Comparison of ENCODE assay signal across 16 cellular contexts in the genomic region with DNA sequence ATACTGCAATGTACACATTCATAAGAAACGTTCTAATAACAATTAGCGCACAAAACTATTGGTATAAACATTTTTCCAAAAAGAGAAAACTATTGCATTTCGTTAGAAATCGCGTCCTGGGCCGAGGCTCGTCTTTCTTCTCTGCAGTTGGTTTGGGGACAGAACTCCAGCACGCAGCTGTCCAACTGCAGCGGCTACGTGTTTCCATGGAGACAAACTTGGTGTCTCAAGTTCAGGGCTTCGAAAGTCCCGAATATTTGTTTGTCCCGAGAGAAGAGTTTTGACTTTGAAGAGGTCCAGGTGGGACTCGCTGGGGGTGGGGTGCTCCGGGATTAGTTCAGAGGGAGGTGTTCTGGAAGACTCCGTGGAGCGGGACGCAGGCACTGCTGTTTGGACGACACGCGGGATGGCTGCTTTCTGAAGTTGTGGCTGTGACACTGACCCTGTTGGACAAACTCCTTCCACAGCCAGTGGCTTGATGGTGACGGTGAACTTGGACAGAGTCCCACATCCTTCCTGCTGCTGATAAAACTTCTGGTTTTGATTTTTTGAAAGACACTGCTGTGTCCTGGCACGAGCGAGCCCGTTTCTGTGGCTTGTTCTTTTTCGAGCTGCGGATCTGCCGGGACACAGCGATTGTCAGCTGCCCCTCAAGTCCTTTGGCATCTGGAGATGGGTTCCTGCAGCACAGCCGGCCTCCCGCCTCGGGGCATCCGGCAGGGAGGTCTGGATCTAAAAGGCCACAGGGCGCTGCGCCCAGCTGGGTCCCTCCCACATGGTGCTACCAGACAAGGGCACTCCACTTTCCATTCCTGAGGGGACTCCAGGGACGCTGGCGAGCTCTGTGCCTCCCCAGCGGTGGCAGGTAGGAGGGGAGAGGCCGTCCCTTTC. TPM values are rescaled to one million over a fixed set of nuclear protein-coding genes. Genes with fewer than 3 reads are reported as not detected.
DNase-seq lines count a peak whose midpoint lies in the region; ATAC-seq, FAIRE-seq and TF ChIP-seq lines count a peak whose summit lies in the region.
"Had no signal": no experiment of that assay in that cellular context is flagged by ENCODE, and none has a peak within 500 bp of the region (broad histone marks: within the 10 kb centered on the region; RNA-seq: fewer than 3 reads in every experiment).

No MANE protein-coding gene starts in this region.

- no peak for TF ChIP-seq EP300 in H1 (IDR thresholded peaks at IDR 0.05; ENCODE audit: borderline replicate concordance in 1 of 2, low read depth in 2 of 2, low read length in 2 of 2)
- no peak for TF ChIP-seq EP300 in HepG2 (IDR thresholded peaks at IDR 0.05; ENCODE audit: low read depth in 2 of 2, low read length in 2 of 2)
- no peak for TF ChIP-seq EP300 in HepG2 (CRISPR knock-in tag; IDR thresholded peaks at IDR 0.05; ENCODE audit: borderline replicate concordance)
- TF ChIP-seq EP300 in stomach (IDR thresholded peaks at IDR 0.05): no peak

- no peaks in the 10 kb centered on the region for H3K27me3 Mint-ChIP-seq in activated T-cell treated with anti-CD3 and anti-CD28 coated beads, Interleukin-2, amount 50 U/mL, for 24 hours
- H3K27me3 Mint-ChIP-seq: activated CD4-positive, alpha-beta memory T cell treated with anti-CD3 and anti-CD28 coated beads, Interleukin-2, amount 10 ng/mL, durations not matched to agents 7 days and 5 days; T-helper 17 cell had no signal

- H2BK15ac ChIP-seq in H1 (ENCODE audit: low read length): no peak overlapping the region; the same call in 1 of the 2 replicates

- H3K9ac ChIP-seq in H1 (replicated peaks in 1 of 4; ENCODE audit: extremely low read depth in 1 of 4, low read depth in 3 of 4, low read length in 3 of 4) (no peak overlapping the region; a peak in 1 of 7 replicates), HepG2 (ENCODE audit: insufficient read depth, low read depth, low read length) (no peak overlapping the region)

- WGBS in H1 (ENCODE audit: extremely low coverage in 1 of 2, insufficient coverage in 1 of 2, insufficient read length in 1 of 2, insufficient replicate concordance in 2 of 2, low coverage in 1 of 2, low lambda C conversion rate in 2 of 2, missing lambda C conversion rate in 1 of 2), 2 experiments: 90% methylated on average over 31 of the region's 39 CpGs; no CpG with 5 or more reads in 1 of the 2 experiments
- 21% methylated on average over 28 of the region's 39 CpGs for WGBS in HepG2 (ENCODE audit: low lambda C conversion rate)
- 37 to 49% (median 42%) methylated on average over 38 to 39 of the region's 39 CpGs for WGBS in stomach, 5 donors

- H3K36me3 Mint-ChIP-seq in activated T-cell treated with anti-CD3 and anti-CD28 coated beads, Interleukin-2, amount 50 U/mL, for 24 hours (ENCODE audit: low read depth): peaks cover 12% of the 10 kb centered on the region
- H3K36me3 Mint-ChIP-seq: immature natural killer cell had no signal

- POLR2A ChIA-PET in H1 (lab: Charles Lee; ENCODE audit: partially characterized antibody) (interaction anchor here (0.9 to 1.6 kb wide), 3 partner anchors 17 to 27 kb away, joined by 3 to 7 read pairs (median 5); no protein-coding TSS in a partner anchor), HepG2 (lab: Yijun Ruan, JAX) (interaction anchor here (1.1 to 1.4 kb wide), 3 partner anchors 14 to 28 kb away, joined by 4 to 8 read pairs (median 4); no protein-coding TSS in a partner anchor)

- no peak overlapping the region for H2BK20ac ChIP-seq in H1 (ENCODE audit: low read length)

- ATAC-seq in HepG2 (peak; percentile 53), GM21619 (IDR thresholded peaks at IDR 0.05; ENCODE audit: unreplicated experiment) (no peak)
- ATAC-seq: GM23338; naive thymus-derived CD8-positive, alpha-beta T cell; T-helper 17 cell had no signal

- DNase-seq in SJCRH30: peak; percentile 81 to 82
- no peak for DNase-seq in H1 (ENCODE audit: low read depth in 1 of 2, low spot score in 2 of 2)
- no peak for DNase-seq in HepG2 (ENCODE audit: low spot score)
- DNase-seq in stomach: peak; percentile 46
- DNase-seq in DMS114 treated with DMSO at 0.1 percent for 48 hours (lab: John Stamatoyannopoulos, UW; ENCODE audit: unreplicated experiment): no peak
- no peak for DNase-seq in activated T-cell treated with anti-CD3 and anti-CD28 coated beads, Interleukin-2, amount 50 U/mL, for 24 hours
- DNase-seq in medulla oblongata (ENCODE audit: extremely low spot score): no peak
- DNase-seq: activated CD4-positive, alpha-beta memory T cell treated with anti-CD3 and anti-CD28 coated beads, Interleukin-2, amount 10 ng/mL, durations not matched to agents 7 days and 5 days; activated naive CD4-positive, alpha-beta T cell; immature natural killer cell; naive thymus-derived CD8-positive, alpha-beta T cell; NCI-H2171 treated with DMSO at 0.1 percent for 48 hours; T-helper 17 cell had no signal

- H3K14ac ChIP-seq in H1 (ENCODE audit: insufficient read length): no peak overlapping the region

- H3K36me3 ChIP-seq in SJCRH30 (no peaks in the 10 kb centered on the region), H1 (ENCODE audit: control insufficient read depth in 2 of 4, insufficient read depth in 4 of 4, low read length in 3 of 4) (no peaks in the 10 kb centered on the region), HepG2 (replicated peaks in 1 of 2; ENCODE audit: control insufficient read depth in 1 of 2, insufficient read depth in 2 of 2, low read length in 2 of 2) (no peaks in the 10 kb centered on the region), stomach (peaks cover 0 to 42% (median 30%) of the 10 kb centered on the region in 4 donors)

- H4K20me1 ChIP-seq in H1 (replicated peaks in 1 of 2; ENCODE audit: control insufficient read depth in 1 of 2, insufficient read depth in 2 of 2, low read length in 2 of 2): no peaks in the 10 kb centered on the region
- no peaks in the 10 kb centered on the region for H4K20me1 ChIP-seq in HepG2 (ENCODE audit: insufficient read depth, low read length)

- no peak overlapping the region for H2BK12ac ChIP-seq in H1 (ENCODE audit: low read depth, low read length)

- H3K4me1 ChIP-seq in SJCRH30 (peaks cover 26% of the 10 kb centered on the region), H1 (replicated peaks in 1 of 4; ENCODE audit: control insufficient read depth in 3 of 4, insufficient read depth in 4 of 4, low read length in 3 of 4) (peaks cover 0 to 3% (median 0%) of the 10 kb centered on the region in 4 experiments; a peak in 1 of 7 replicates), HepG2 (ENCODE audit: insufficient read depth, low read length) (peaks cover 35% of the 10 kb centered on the region), stomach (peaks cover 9 to 29% (median 21%) of the 10 kb centered on the region in 4 donors)

- H3K9me3 Mint-ChIP-seq in activated T-cell treated with anti-CD3 and anti-CD28 coated beads, Interleukin-2, amount 50 U/mL, for 24 hours: no peaks in the 10 kb centered on the region
- H3K9me3 Mint-ChIP-seq: activated CD4-positive, alpha-beta memory T cell treated with anti-CD3 and anti-CD28 coated beads, Interleukin-2, amount 10 ng/mL, durations not matched to agents 7 days and 5 days; immature natural killer cell; naive thymus-derived CD8-positive, alpha-beta T cell had no signal

- H3K4me2 ChIP-seq in H1 (ENCODE audit: insufficient read depth in 1 of 2, low read depth in 2 of 2, low read length in 2 of 2): no peak overlapping the region
- H3K4me2 ChIP-seq in HepG2 (ENCODE audit: low read depth, low read length): peak overlapping the region; percentile 67
- H3K4me2 ChIP-seq: GM23338 had no signal

- no peaks in the 10 kb centered on the region for H3K79me2 ChIP-seq in H1 (ENCODE audit: control insufficient read depth in 1 of 2, insufficient read depth in 2 of 2, low read length in 2 of 2)
- H3K79me2 ChIP-seq in HepG2 (ENCODE audit: insufficient read depth, low read length): no peaks in the 10 kb centered on the region

- no peak overlapping the region for H3K27ac Mint-ChIP-seq in activated T-cell treated with anti-CD3 and anti-CD28 coated beads, Interleukin-2, amount 50 U/mL, for 24 hours
- H3K27ac Mint-ChIP-seq: activated CD4-positive, alpha-beta memory T cell treated with anti-CD3 and anti-CD28 coated beads, Interleukin-2, amount 10 ng/mL, durations not matched to agents 7 days and 5 days; GM23338; immature natural killer cell; T-helper 17 cell had no signal

- H3K4ac ChIP-seq in H1 (replicated peaks; ENCODE audit: insufficient read length, low read depth, low read length): no peak overlapping the region

- H3K9me3 ChIP-seq in SJCRH30 (replicated peaks): no peaks in the 10 kb centered on the region
- 0 out of 4 replicates have a peak, but pooled peaks cover 0 to 2% of the 10 kb centered on the region in 2 experiments for H3K9me3 ChIP-seq in H1 (ENCODE audit: insufficient read depth in 2 of 2, low read depth in 1 of 2, low read length in 1 of 2)
- H3K9me3 ChIP-seq in HepG2 (ENCODE audit: low read length): no peaks in the 10 kb centered on the region
- no peaks in the 10 kb centered on the region for H3K9me3 ChIP-seq in stomach
- H3K9me3 ChIP-seq: tibial nerve had no signal

- H4K5ac ChIP-seq in H1 (ENCODE audit: insufficient read length, low read depth, low read length): no peak overlapping the region

- H3K4me1 Mint-ChIP-seq in activated T-cell treated with anti-CD3 and anti-CD28 coated beads, Interleukin-2, amount 50 U/mL, for 24 hours (ENCODE audit: low read depth): peaks cover 2% of the 10 kb centered on the region
- H3K4me1 Mint-ChIP-seq: immature natural killer cell had no signal

- no peaks in the 10 kb centered on the region; the same call in 1 of the 2 replicates for H3K23me2 ChIP-seq in H1 (ENCODE audit: low read depth, low read length)

- H3K18ac ChIP-seq in H1 (ENCODE audit: extremely low read depth, low read length): no peak overlapping the region; the same call in 1 of the 2 replicates

- H4K8ac ChIP-seq in H1 (ENCODE audit: extremely low read depth, insufficient read depth, low read length): peak overlapping the region; percentile 25; the same call in 1 of the 2 replicates

- peak overlapping the region; percentile 16; the same call in 1 of the 2 replicates for H3K27ac ChIP-seq in SJCRH30
- H3K27ac ChIP-seq in H1 (ENCODE audit: low read depth, low read length): no peak overlapping the region
- no peak overlapping the region for H3K27ac ChIP-seq in HepG2 (ENCODE audit: extremely low read length, insufficient read depth, low read length)
- H3K27ac ChIP-seq in stomach: peak overlapping the region in 4 of 5 donors; percentile 7 to 72 (median 18)
- H3K27ac ChIP-seq: tibial nerve had no signal

- H3K27me3 ChIP-seq in SJCRH30 (no peaks in the 10 kb centered on the region), H1 (replicated peaks in 1 of 4; ENCODE audit: control insufficient read depth in 3 of 4, extremely low read depth in 1 of 4, insufficient read depth in 3 of 4, low read length in 3 of 4) (peaks cover 0 to 3% (median 0%) of the 10 kb centered on the region in 4 experiments; a peak in 2 of 7 replicates), HepG2 (ENCODE audit: control insufficient read depth in 1 of 2, insufficient read depth in 2 of 2, low read length in 2 of 2) (peaks cover 0 to 23% of the 10 kb centered on the region in 2 experiments; a peak in 2 of 5 replicates), stomach (no peaks in the 10 kb centered on the region)
- H3K27me3 ChIP-seq: tibial nerve had no signal

- TF ChIP-seq RAD21 in H1 (IDR thresholded peaks at IDR 0.05 in 1 of 2, conservative IDR thresholded peaks at IDR 0.05 in 1 of 2; ENCODE audit: low read depth in 2 of 2, low read length in 2 of 2) (no peak), HepG2 (CRISPR knock-in tag; IDR thresholded peaks at IDR 0.05) (no peak)

- BruUV-seq in HepG2 (replicated peaks; lab: Mats Ljungman, UMichigan): no TSS peak

- intact Hi-C loops in HepG2 (cut with micrococcal nuclease; ENCODE audit: unreplicated experiment) (no loop called here), stomach (cut with DNase I; ENCODE audit: low total_unique reads) (no loop called here)

- H4K91ac ChIP-seq in H1 (replicated peaks; ENCODE audit: insufficient read length, low read length): no peak overlapping the region

- no peak for FAIRE-seq in H1 (lab: Jason Lieb, UNC)
- no peak for FAIRE-seq in HepG2 (lab: Jason Lieb, UNC)

- peak overlapping the region; percentile 37 for H3K4me3 ChIP-seq in SJCRH30
- no peak overlapping the region for H3K4me3 ChIP-seq in H1 (ENCODE audit: extremely low read depth in 1 of 4, insufficient read depth in 2 of 4, low read depth in 3 of 4, low read length in 4 of 4)
- H3K4me3 ChIP-seq in HepG2 (replicated peaks in 1 of 3; ENCODE audit: insufficient read depth in 1 of 3, low read depth in 2 of 3, low read length in 3 of 3): peak overlapping the region in 1 of 3 experiments; percentile 54; a peak in 3 of 6 replicates
- peak overlapping the region in 1 of 4 donors; percentile 6 for H3K4me3 ChIP-seq in stomach
- H3K4me3 ChIP-seq: GM23338, tibial nerve had no signal

- H3K79me1 ChIP-seq in H1 (ENCODE audit: low read depth, low read length): no peaks in the 10 kb centered on the region

- in situ Hi-C loops in HepG2 (cut with HindIII; ENCODE audit: extremely low pct_ligation_motif_present, low pct_unique_long_range_greater_than_20kb): no loop called here

- no peak overlapping the region for H3K23ac ChIP-seq in H1 (ENCODE audit: insufficient read length)

- no peak overlapping the region for H2AFZ ChIP-seq in H1 (ENCODE audit: low read length)
- no peak overlapping the region for H2AFZ ChIP-seq in HepG2 (ENCODE audit: low read length)
- H2AFZ ChIP-seq: GM23338 had no signal

- CTCF ChIA-PET in H1 (lab: Charles Lee; ENCODE audit: partially characterized antibody): interaction anchor here (0.8 to 3.5 kb wide), 8 partner anchors 10 to 304 kb away, joined by 3 to 34 read pairs (median 3); a partner anchor contains a TSS
- CTCF ChIA-PET in HepG2 (lab: Yijun Ruan, JAX; ENCODE audit: low intra/inter-chr PET ratio, low total read pairs): interaction anchor here (1.0 kb wide), 1 partner anchor 28 kb away, joined by 3 read pairs; no protein-coding TSS in a partner anchor

- TF ChIP-seq POLR2A in H1 (IDR thresholded peaks at IDR 0.05; ENCODE audit: control extremely low read depth in 1 of 2, low read depth in 2 of 2, low read length in 2 of 2): no peak
- TF ChIP-seq POLR2A in HepG2 (IDR thresholded peaks at IDR 0.05; ENCODE audit: insufficient read depth in 1 of 2, low read depth in 2 of 2, low read length in 2 of 2): no peak
- TF ChIP-seq POLR2A in stomach (IDR thresholded peaks at IDR 0.05): no peak

- H2AK5ac ChIP-seq in H1 (ENCODE audit: low read depth, low read length): no peak overlapping the region

- no peak overlapping the region for H3K4me3 Mint-ChIP-seq in activated T-cell treated with anti-CD3 and anti-CD28 coated beads, Interleukin-2, amount 50 U/mL, for 24 hours
- H3K4me3 Mint-ChIP-seq: activated CD4-positive, alpha-beta memory T cell treated with anti-CD3 and anti-CD28 coated beads, Interleukin-2, amount 10 ng/mL, durations not matched to agents 7 days and 5 days; GM23338; immature natural killer cell; naive thymus-derived CD8-positive, alpha-beta T cell; T-helper 17 cell had no signal

- no peak overlapping the region for H2BK120ac ChIP-seq in H1 (replicated peaks; ENCODE audit: low read depth, low read length)

- H3K56ac ChIP-seq in H1 (replicated peaks; ENCODE audit: insufficient read length, low read depth, low read length): no peak overlapping the region

- no peak for TF ChIP-seq CTCF in H1 (IDR thresholded peaks at IDR 0.05; ENCODE audit: control extremely low read depth in 1 of 3, insufficient read depth in 1 of 3, low read depth in 1 of 3, low read length in 3 of 3)
- TF ChIP-seq CTCF in HepG2 (CRISPR knock-in tag; IDR thresholded peaks at IDR 0.05): peak; percentile 3; the same call in 1 of the 2 replicates
- TF ChIP-seq CTCF in stomach (IDR thresholded peaks at IDR 0.05): no peak

- H2BK5ac ChIP-seq in H1 (ENCODE audit: low read depth, low read length): no peak overlapping the region

RNA-seq across cellular contexts. Expression of a gene that starts 15.8 kb away (rescaled TPM):
- 74.8 and 76.5 TPM in 2 replicates for total RNA-seq in SJCRH30 (2014; rRNA removed; shearing (Covaris generic))
- total RNA-seq in H1 (2021; fragmentation: NEBNext Ultra II Directional; extraction: Animal tissue kit (Norgen Biotek cat#: 25700)): 87.0 and 95.4 TPM in 2 replicates
- polyA plus RNA-seq in H1 (2011; rRNA removed): 122 and 159 TPM in 2 replicates
- 120 TPM for polyA plus RNA-seq in H1 (2011; cell fraction: cytosol; rRNA removed)
- 149 TPM for polyA plus RNA-seq in H1 (2011; cell fraction: nucleus; rRNA removed)
- 62.4 to 96.0 TPM (median 89.7 TPM) in 4 replicates for polyA plus RNA-seq in H1 (2012, experiment 1 of 2)
- 57.9 TPM for polyA plus RNA-seq in H1 (2012, experiment 2 of 2)
- 102 TPM for polyA plus RNA-seq in H1 (2013, experiment 1 of 2)
- polyA plus RNA-seq in H1 (2013, experiment 2 of 2): 98.7 TPM
- polyA minus RNA-seq in H1 (2011; rRNA and poly(A)+ RNA removed): 52.2 and 53.3 TPM in 2 replicates
- polyA minus RNA-seq in H1 (2011; cell fraction: cytosol; rRNA and poly(A)+ RNA removed): 65.6 TPM
- polyA minus RNA-seq in H1 (2011; cell fraction: nucleus; rRNA and poly(A)+ RNA removed): 34.1 TPM
- 37.2 and 39.5 TPM in 2 replicates for total RNA-seq in HepG2 (2016; rRNA removed; fragmentation: Illumina TruSeq; extraction: Trizol)
- 15.1 and 18.2 TPM in 2 replicates for total RNA-seq in HepG2 (2016; cell fraction: cytosol; rRNA removed; fragmentation: Illumina TruSeq; extraction: Trizol; ENCODE audit: low read depth)
- 27.1 and 40.8 TPM in 2 replicates for total RNA-seq in HepG2 (2016; cell fraction: insoluble cytoplasmic fraction; rRNA removed; fragmentation: Illumina TruSeq; extraction: Trizol)
- 19.4 and 20.4 TPM in 2 replicates for total RNA-seq in HepG2 (2016; cell fraction: membrane; rRNA removed; fragmentation: Illumina TruSeq; extraction: Trizol)
- 47.7 and 56.8 TPM in 2 replicates for total RNA-seq in HepG2 (2016; cell fraction: nucleus; rRNA removed; fragmentation: Illumina TruSeq; extraction: Trizol)
- polyA plus RNA-seq in HepG2 (2011; rRNA removed): 149 and 151 TPM in 2 replicates
- 91.7 and 149 TPM in 2 replicates for polyA plus RNA-seq in HepG2 (2011; cell fraction: cytosol; rRNA removed)
- 233 and 293 TPM in 2 replicates for polyA plus RNA-seq in HepG2 (2011; cell fraction: nucleus; rRNA removed)
- 62.1 and 64.6 TPM in 2 replicates for polyA plus RNA-seq in HepG2 (2012)
- polyA plus RNA-seq in HepG2 (2016; cell fraction: cytosol; fragmentation: Illumina TruSeq; extraction: Trizol; ENCODE audit: low read depth): 10.3 and 11.7 TPM in 2 replicates
- polyA plus RNA-seq in HepG2 (2016; cell fraction: insoluble cytoplasmic fraction; fragmentation: Illumina TruSeq; extraction: Trizol; ENCODE audit: low read depth): 53.5 and 62.0 TPM in 2 replicates
- polyA plus RNA-seq in HepG2 (2016; cell fraction: membrane; fragmentation: Illumina TruSeq; extraction: Trizol; ENCODE audit: low read depth): 18.2 and 24.3 TPM in 2 replicates
- 127 and 170 TPM in 2 replicates for polyA plus RNA-seq in HepG2 (2016; cell fraction: nucleus; fragmentation: Illumina TruSeq; extraction: Trizol; ENCODE audit: insufficient read depth, low read depth)
- polyA minus RNA-seq in HepG2 (2011; rRNA and poly(A)+ RNA removed; ENCODE audit: low replicate concordance): 43.2 and 193 TPM in 2 replicates
- polyA minus RNA-seq in HepG2 (2011; cell fraction: cytosol; rRNA and poly(A)+ RNA removed): 76.9 and 86.6 TPM in 2 replicates
- 74.3 and 80.3 TPM in 2 replicates for polyA minus RNA-seq in HepG2 (2011; cell fraction: nucleus; rRNA and poly(A)+ RNA removed)
- 100 to 1,000 TPM in 2 of 5 donors, 10 to 100 TPM in 3; 28.6 to 235 (median 85.9) TPM for total RNA-seq in stomach
- 10 to 100 TPM; 27.7 to 34.4 (median 31.2) TPM for polyA plus RNA-seq in stomach

Comparison
In these comparisons a context has a peak if more than half of its experiments do, and no peak if none do; other contexts are left out.
1. DNase-seq: peak in SJCRH30 (2 of 2) and stomach (single experiment); none in H1 (0 of 2), HepG2 (single experiment), DMS114 treated with DMSO at 0.1 percent for 48 hours (single experiment), activated T-cell treated with anti-CD3 and anti-CD28 coated beads, Interleukin-2, amount 50 U/mL, for 24 hours (single experiment) and medulla oblongata (single experiment).
2. H3K27ac ChIP-seq: peak in SJCRH30 (single experiment) and stomach (4 of 5); none in H1 (single experiment) and HepG2 (single experiment).